Comparison of ENCODE assay signal across 1 cellular context in the genomic region with DNA sequence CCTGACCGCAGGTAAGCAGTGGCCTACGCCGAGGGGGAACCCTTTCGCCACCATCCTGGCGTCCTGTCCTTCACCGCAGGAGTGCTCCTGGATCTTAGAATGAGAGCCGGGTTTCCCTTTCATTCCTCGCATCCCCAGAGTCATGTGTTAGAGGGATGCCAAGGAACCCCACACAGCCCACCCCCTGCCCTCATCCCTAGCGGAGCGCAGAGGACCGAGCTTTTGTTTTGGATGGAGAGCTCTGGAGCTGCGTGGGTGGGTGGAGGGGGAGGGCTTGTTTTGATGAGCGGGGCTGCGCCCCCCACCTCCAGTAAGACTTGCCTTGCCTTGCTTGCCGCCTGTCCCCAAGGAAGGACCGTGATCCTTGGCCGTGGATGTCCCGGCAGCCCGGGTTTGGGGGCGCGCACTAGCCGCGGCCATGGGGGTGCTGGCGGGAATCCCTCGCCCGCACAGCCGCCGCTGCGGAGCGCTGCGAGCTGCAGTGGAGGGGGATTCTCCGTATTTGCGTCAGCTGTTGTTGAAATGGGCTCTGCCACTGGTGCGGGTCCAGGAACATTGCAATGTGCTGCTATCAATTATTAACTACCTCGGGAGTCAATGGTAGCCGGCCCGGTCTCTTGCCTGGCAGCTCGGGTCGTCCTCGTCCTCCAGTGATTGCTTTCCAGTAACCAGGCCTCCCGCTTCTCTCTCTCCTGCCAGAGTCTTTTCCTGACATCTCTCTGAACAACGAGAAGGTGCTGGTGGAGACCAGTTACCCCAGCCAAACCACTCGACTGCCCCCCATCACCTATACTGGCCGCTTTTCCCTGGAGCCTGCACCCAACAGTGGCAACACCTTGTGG.
TF ChIP-seq lines count a peak whose summit lies in the region.

No MANE protein-coding gene starts in this region.

TF ChIP-seq in K562, 482 proteins besides CTCF, POLR2A, EP300 and RAD21 (continues in another document):
- TF ChIP-seq GTF2E2 (tag; IDR thresholded peaks at IDR 0.05) = no peak
- no peak for TF ChIP-seq TAL1 (IDR thresholded peaks at IDR 0.05)
- no peak for TF ChIP-seq SAFB2 (IDR thresholded peaks at IDR 0.05; ENCODE audit: borderline replicate concordance, low read depth, low read length, severe bottlenecking)
- TF ChIP-seq, protein P1, sequence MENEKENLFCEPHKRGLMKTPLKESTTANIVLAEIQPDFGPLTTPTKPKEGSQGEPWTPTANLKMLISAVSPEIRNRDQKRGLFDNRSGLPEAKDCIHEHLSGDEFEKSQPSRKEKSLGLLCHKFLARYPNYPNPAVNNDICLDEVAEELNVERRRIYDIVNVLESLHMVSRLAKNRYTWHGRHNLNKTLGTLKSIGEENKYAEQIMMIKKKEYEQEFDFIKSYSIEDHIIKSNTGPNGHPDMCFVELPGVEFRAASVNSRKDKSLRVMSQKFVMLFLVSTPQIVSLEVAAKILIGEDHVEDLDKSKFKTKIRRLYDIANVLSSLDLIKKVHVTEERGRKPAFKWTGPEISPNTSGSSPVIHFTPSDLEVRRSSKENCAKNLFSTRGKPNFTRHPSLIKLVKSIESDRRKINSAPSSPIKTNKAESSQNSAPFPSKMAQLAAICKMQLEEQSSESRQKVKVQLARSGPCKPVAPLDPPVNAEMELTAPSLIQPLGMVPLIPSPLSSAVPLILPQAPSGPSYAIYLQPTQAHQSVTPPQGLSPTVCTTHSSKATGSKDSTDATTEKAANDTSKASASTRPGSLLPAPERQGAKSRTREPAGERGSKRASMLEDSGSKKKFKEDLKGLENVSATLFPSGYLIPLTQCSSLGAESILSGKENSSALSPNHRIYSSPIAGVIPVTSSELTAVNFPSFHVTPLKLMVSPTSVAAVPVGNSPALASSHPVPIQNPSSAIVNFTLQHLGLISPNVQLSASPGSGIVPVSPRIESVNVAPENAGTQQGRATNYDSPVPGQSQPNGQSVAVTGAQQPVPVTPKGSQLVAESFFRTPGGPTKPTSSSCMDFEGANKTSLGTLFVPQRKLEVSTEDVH (IDR thresholded peaks at IDR 0.05; ENCODE audit: low read depth, partially characterized antibody) = no peak
- TF ChIP-seq, protein P2, sequence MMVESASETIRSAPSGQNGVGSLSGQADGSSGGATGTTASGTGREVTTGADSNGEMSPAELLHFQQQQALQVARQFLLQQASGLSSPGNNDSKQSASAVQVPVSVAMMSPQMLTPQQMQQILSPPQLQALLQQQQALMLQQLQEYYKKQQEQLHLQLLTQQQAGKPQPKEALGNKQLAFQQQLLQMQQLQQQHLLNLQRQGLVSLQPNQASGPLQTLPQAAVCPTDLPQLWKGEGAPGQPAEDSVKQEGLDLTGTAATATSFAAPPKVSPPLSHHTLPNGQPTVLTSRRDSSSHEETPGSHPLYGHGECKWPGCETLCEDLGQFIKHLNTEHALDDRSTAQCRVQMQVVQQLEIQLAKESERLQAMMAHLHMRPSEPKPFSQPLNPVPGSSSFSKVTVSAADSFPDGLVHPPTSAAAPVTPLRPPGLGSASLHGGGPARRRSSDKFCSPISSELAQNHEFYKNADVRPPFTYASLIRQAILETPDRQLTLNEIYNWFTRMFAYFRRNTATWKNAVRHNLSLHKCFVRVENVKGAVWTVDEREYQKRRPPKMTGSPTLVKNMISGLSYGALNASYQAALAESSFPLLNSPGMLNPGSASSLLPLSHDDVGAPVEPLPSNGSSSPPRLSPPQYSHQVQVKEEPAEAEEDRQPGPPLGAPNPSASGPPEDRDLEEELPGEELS (CRISPR knock-in tag; IDR thresholded peaks at IDR 0.05; ENCODE audit: borderline replicate concordance) = no peak
- TF ChIP-seq ZNF79 (CRISPR knock-in tag; IDR thresholded peaks at IDR 0.05; ENCODE audit: low read depth) = no peak
- TF ChIP-seq KAT2B (IDR thresholded peaks at IDR 0.05; ENCODE audit: low read depth, low read length) = no peak
- peak; percentile 44; the same call in 1 of the 2 replicates for TF ChIP-seq ZNF253 (CRISPR knock-in tag; conservative IDR thresholded peaks at IDR 0.05)
- TF ChIP-seq SRSF3 (IDR thresholded peaks at IDR 0.05; ENCODE audit: insufficient read depth, low read length) = no peak
- peak; percentile 96 for TF ChIP-seq SIRT6 (IDR thresholded peaks at IDR 0.05; ENCODE audit: low read depth, low read length)
- no peak for TF ChIP-seq ASH1L (IDR thresholded peaks at IDR 0.05; ENCODE audit: borderline replicate concordance, low read depth, partially characterized antibody)
- TF ChIP-seq, protein P3, sequence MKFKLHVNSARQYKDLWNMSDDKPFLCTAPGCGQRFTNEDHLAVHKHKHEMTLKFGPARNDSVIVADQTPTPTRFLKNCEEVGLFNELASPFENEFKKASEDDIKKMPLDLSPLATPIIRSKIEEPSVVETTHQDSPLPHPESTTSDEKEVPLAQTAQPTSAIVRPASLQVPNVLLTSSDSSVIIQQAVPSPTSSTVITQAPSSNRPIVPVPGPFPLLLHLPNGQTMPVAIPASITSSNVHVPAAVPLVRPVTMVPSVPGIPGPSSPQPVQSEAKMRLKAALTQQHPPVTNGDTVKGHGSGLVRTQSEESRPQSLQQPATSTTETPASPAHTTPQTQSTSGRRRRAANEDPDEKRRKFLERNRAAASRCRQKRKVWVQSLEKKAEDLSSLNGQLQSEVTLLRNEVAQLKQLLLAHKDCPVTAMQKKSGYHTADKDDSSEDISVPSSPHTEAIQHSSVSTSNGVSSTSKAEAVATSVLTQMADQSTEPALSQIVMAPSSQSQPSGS (CRISPR knock-in tag; IDR thresholded peaks at IDR 0.05) = no peak
- peak in 1 of 3 experiments; percentile 18 for TF ChIP-seq YY1 (IDR thresholded peaks at IDR 0.05; ENCODE audit: borderline replicate concordance in 1 of 3, control insufficient read depth in 1 of 3, extremely low read depth in 1 of 3, insufficient read depth in 3 of 3, insufficient read length in 1 of 3, insufficient replicate concordance in 2 of 3, low read depth in 1 of 3, low read length in 2 of 3)
- no peak for TF ChIP-seq BRD9 (IDR thresholded peaks at IDR 0.05; ENCODE audit: low read depth, partially characterized antibody)
- TF ChIP-seq L3MBTL2 (IDR thresholded peaks at IDR 0.05) = no peak
- TF ChIP-seq NCOR1 (IDR thresholded peaks at IDR 0.05) = no peak; the same call in 1 of the 2 replicates
- no peak for TF ChIP-seq ZC3H11A (IDR thresholded peaks at IDR 0.05; ENCODE audit: low read depth, low read length)
- TF ChIP-seq, protein P4, sequence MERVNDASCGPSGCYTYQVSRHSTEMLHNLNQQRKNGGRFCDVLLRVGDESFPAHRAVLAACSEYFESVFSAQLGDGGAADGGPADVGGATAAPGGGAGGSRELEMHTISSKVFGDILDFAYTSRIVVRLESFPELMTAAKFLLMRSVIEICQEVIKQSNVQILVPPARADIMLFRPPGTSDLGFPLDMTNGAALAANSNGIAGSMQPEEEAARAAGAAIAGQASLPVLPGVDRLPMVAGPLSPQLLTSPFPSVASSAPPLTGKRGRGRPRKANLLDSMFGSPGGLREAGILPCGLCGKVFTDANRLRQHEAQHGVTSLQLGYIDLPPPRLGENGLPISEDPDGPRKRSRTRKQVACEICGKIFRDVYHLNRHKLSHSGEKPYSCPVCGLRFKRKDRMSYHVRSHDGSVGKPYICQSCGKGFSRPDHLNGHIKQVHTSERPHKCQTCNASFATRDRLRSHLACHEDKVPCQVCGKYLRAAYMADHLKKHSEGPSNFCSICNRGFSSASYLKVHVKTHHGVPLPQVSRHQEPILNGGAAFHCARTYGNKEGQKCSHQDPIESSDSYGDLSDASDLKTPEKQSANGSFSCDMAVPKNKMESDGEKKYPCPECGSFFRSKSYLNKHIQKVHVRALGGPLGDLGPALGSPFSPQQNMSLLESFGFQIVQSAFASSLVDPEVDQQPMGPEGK (CRISPR knock-in tag; IDR thresholded peaks at IDR 0.05; ENCODE audit: borderline replicate concordance) = no peak
- TF ChIP-seq ZNF431 (CRISPR knock-in tag; IDR thresholded peaks at IDR 0.05) = no peak
- TF ChIP-seq FOXK2 (conservative IDR thresholded peaks at IDR 0.05 in 1 of 2, IDR thresholded peaks at IDR 0.05 in 1 of 2; ENCODE audit: low read depth in 2 of 2) = no peak
- TF ChIP-seq RFX1 (IDR thresholded peaks at IDR 0.05) = no peak
- TF ChIP-seq, protein P5, sequence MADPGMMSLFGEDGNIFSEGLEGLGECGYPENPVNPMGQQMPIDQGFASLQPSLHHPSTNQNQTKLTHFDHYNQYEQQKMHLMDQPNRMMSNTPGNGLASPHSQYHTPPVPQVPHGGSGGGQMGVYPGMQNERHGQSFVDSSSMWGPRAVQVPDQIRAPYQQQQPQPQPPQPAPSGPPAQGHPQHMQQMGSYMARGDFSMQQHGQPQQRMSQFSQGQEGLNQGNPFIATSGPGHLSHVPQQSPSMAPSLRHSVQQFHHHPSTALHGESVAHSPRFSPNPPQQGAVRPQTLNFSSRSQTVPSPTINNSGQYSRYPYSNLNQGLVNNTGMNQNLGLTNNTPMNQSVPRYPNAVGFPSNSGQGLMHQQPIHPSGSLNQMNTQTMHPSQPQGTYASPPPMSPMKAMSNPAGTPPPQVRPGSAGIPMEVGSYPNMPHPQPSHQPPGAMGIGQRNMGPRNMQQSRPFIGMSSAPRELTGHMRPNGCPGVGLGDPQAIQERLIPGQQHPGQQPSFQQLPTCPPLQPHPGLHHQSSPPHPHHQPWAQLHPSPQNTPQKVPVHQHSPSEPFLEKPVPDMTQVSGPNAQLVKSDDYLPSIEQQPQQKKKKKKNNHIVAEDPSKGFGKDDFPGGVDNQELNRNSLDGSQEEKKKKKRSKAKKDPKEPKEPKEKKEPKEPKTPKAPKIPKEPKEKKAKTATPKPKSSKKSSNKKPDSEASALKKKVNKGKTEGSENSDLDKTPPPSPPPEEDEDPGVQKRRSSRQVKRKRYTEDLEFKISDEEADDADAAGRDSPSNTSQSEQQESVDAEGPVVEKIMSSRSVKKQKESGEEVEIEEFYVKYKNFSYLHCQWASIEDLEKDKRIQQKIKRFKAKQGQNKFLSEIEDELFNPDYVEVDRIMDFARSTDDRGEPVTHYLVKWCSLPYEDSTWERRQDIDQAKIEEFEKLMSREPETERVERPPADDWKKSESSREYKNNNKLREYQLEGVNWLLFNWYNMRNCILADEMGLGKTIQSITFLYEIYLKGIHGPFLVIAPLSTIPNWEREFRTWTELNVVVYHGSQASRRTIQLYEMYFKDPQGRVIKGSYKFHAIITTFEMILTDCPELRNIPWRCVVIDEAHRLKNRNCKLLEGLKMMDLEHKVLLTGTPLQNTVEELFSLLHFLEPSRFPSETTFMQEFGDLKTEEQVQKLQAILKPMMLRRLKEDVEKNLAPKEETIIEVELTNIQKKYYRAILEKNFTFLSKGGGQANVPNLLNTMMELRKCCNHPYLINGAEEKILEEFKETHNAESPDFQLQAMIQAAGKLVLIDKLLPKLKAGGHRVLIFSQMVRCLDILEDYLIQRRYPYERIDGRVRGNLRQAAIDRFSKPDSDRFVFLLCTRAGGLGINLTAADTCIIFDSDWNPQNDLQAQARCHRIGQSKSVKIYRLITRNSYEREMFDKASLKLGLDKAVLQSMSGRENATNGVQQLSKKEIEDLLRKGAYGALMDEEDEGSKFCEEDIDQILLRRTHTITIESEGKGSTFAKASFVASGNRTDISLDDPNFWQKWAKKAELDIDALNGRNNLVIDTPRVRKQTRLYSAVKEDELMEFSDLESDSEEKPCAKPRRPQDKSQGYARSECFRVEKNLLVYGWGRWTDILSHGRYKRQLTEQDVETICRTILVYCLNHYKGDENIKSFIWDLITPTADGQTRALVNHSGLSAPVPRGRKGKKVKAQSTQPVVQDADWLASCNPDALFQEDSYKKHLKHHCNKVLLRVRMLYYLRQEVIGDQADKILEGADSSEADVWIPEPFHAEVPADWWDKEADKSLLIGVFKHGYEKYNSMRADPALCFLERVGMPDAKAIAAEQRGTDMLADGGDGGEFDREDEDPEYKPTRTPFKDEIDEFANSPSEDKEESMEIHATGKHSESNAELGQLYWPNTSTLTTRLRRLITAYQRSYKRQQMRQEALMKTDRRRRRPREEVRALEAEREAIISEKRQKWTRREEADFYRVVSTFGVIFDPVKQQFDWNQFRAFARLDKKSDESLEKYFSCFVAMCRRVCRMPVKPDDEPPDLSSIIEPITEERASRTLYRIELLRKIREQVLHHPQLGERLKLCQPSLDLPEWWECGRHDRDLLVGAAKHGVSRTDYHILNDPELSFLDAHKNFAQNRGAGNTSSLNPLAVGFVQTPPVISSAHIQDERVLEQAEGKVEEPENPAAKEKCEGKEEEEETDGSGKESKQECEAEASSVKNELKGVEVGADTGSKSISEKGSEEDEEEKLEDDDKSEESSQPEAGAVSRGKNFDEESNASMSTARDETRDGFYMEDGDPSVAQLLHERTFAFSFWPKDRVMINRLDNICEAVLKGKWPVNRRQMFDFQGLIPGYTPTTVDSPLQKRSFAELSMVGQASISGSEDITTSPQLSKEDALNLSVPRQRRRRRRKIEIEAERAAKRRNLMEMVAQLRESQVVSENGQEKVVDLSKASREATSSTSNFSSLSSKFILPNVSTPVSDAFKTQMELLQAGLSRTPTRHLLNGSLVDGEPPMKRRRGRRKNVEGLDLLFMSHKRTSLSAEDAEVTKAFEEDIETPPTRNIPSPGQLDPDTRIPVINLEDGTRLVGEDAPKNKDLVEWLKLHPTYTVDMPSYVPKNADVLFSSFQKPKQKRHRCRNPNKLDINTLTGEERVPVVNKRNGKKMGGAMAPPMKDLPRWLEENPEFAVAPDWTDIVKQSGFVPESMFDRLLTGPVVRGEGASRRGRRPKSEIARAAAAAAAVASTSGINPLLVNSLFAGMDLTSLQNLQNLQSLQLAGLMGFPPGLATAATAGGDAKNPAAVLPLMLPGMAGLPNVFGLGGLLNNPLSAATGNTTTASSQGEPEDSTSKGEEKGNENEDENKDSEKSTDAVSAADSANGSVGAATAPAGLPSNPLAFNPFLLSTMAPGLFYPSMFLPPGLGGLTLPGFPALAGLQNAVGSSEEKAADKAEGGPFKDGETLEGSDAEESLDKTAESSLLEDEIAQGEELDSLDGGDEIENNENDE (IDR thresholded peaks at IDR 0.05; ENCODE audit: low read depth, low read length) = no peak
- TF ChIP-seq, protein P6, sequence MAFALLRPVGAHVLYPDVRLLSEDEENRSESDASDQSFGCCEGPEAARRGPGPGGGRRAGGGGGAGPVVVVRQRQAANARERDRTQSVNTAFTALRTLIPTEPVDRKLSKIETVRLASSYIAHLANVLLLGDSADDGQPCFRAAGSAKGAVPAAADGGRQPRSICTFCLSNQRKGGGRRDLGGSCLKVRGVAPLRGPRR (CRISPR knock-in tag; IDR thresholded peaks at IDR 0.05) = no peak
- TF ChIP-seq ZNF224 (CRISPR knock-in tag; IDR thresholded peaks at IDR 0.05) = 0 out of 2 replicates have a peak, but pooled peaks have one; percentile 51
- no peak for TF ChIP-seq FOXA1 (IDR thresholded peaks at IDR 0.05; ENCODE audit: borderline replicate concordance)
- no peak for TF ChIP-seq NR3C1 (CRISPR knock-in tag; IDR thresholded peaks at IDR 0.05)
- TF ChIP-seq, protein P7, sequence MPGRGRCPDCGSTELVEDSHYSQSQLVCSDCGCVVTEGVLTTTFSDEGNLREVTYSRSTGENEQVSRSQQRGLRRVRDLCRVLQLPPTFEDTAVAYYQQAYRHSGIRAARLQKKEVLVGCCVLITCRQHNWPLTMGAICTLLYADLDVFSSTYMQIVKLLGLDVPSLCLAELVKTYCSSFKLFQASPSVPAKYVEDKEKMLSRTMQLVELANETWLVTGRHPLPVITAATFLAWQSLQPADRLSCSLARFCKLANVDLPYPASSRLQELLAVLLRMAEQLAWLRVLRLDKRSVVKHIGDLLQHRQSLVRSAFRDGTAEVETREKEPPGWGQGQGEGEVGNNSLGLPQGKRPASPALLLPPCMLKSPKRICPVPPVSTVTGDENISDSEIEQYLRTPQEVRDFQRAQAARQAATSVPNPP (IDR thresholded peaks at IDR 0.05; ENCODE audit: borderline replicate concordance, insufficient read depth, insufficient read length) = no peak
- TF ChIP-seq ETV6 (IDR thresholded peaks at IDR 0.05; ENCODE audit: borderline replicate concordance in 1 of 2, low read depth in 2 of 2, low read length in 1 of 2) = no peak
- TF ChIP-seq ETV6 (CRISPR knock-in tag; IDR thresholded peaks at IDR 0.05; ENCODE audit: borderline replicate concordance) = 0 out of 2 replicates have a peak, but pooled peaks have one; percentile 14
- no peak for TF ChIP-seq BHLHE40 (IDR thresholded peaks at IDR 0.05; ENCODE audit: low read length)
- peak; percentile 6; the same call in 1 of the 2 replicates for TF ChIP-seq SP1 (CRISPR knock-in tag; IDR thresholded peaks at IDR 0.05)
- TF ChIP-seq CBFA2T2 (conservative IDR thresholded peaks at IDR 0.05) = no peak
- no peak; the same call in 1 of the 2 replicates for TF ChIP-seq ZBED1 (IDR thresholded peaks at IDR 0.05)
